In the genomic region with DNA sequence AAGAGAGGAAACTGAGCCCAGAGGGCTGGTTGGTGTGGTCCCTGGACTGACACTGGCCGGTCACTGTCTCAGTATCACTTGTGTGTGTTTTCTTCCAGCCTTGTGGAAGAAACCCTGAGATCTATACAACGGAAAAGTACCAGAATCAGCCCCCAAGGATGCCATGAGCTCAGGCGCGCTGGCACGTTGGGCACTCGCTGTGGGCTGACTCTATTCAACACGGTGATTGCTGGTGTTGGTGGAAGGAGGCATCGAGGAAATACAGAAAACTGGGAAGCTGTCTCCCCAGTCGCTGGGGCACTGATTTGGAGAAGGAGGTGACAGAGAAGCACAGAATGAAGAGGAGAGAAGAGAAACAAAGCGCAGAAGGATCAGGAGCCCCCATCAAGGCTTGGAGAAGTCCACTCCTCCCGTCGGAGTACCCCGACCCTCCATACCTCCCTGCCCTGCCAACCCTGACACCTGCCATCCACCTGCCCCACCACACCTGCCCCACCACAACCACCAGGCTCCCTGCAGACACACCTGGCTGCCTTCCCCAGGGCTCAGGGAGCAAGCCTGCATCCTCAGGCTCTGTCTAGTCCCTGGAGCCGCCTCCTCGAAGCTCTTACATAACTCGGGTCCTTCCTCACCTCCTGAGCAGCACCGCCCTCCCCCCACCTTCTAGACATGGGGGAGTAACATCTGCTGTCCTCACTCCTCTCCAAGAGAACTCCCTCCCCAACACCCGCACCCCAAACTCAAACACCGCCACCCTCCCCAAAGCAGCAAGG, we compare ENCODE assay signal across 23 cellular contexts.
A peak's percentile ranks its signal among the peaks of the same experiment; 100 is the strongest.
DNase-seq lines count a peak whose midpoint lies in the region; ATAC-seq and TF ChIP-seq lines count a peak whose summit lies in the region.
"Had no signal": no experiment of that assay in that cellular context is flagged by ENCODE, and none has a peak within 500 bp of the region (broad histone marks: within the 10 kb centered on the region; RNA-seq: fewer than 3 reads in every experiment).

No MANE protein-coding gene starts in this region.

- H3K27me3 ChIP-seq in sigmoid colon (no peaks in the 10 kb centered on the region), transverse colon (peaks cover 13% of the 10 kb centered on the region), body of pancreas (peaks cover 0 to 12% of the 10 kb centered on the region in 2 donors)

- TF ChIP-seq CTCF in sigmoid colon (IDR thresholded peaks at IDR 0.05): no peak
- no peak for TF ChIP-seq CTCF in transverse colon (IDR thresholded peaks at IDR 0.05)
- TF ChIP-seq CTCF in body of pancreas (IDR thresholded peaks at IDR 0.05): no peak

- WGBS in sigmoid colon, 2 donors: 84 to 86% methylated on average over 19 of the region's 19 CpGs
- WGBS in transverse colon (ENCODE audit: low coverage in 1 of 2), 2 donors: 64 to 74% methylated on average over 6 to 19 of the region's 19 CpGs
- WGBS in body of pancreas, 2 donors: 65 to 66% methylated on average over 19 of the region's 19 CpGs

- TF ChIP-seq EP300 in sigmoid colon (IDR thresholded peaks at IDR 0.05) (no peak), transverse colon (IDR thresholded peaks at IDR 0.05; ENCODE audit: low read depth) (no peak)

- DNase-seq in NCI-H82 (lab: John Stamatoyannopoulos, UW) (peak; percentile 15), NCI-H82 treated with DMSO at 0.1 percent for 48 hours (lab: John Stamatoyannopoulos, UW; ENCODE audit: unreplicated experiment) (no peak), caudate nucleus (lab: John Stamatoyannopoulos, UW) (peak in 38 of 61 donors; percentile 14 to 84 (median 51)), head of caudate nucleus (peak; percentile 41 to 93 (median 76)), sigmoid colon (peak; percentile 52), transverse colon (no peak), hippocampal formation (lab: John Stamatoyannopoulos, UW) (no peak), body of pancreas (no peak)
- DNase-seq: 8988T, COR-L47, DMS 273 treated with DMSO at 0.1 percent for 48 hours, DND-41, H9, Kasumi-1, MG63, NCI-H1048, NCI-H1436, NCI-H1930, NCI-H748 treated with DMSO at 0.1 percent for 48 hours, OCI-M1, RPMI8226, SHP77 treated with DMSO at 0.1 percent for 48 hours had no signal

- H3K4me3 ChIP-seq in sigmoid colon (no peak overlapping the region), transverse colon (no peak overlapping the region), body of pancreas (no peak overlapping the region)
- H3K4me3 ChIP-seq: MG63 had no signal

- H3K4me1 ChIP-seq in sigmoid colon (peaks cover 0 to 16% (median 8%) of the 10 kb centered on the region in 4 donors), transverse colon (no peaks in the 10 kb centered on the region), body of pancreas (no peaks in the 10 kb centered on the region)

- H3K36me3 ChIP-seq in sigmoid colon: peaks cover 0 to 14% (median 0%) of the 10 kb centered on the region in 4 donors
- H3K36me3 ChIP-seq in transverse colon: no peaks in the 10 kb centered on the region
- H3K36me3 ChIP-seq in body of pancreas (replicated peaks in 1 of 2; ENCODE audit: insufficient read depth in 1 of 2, low read depth in 2 of 2): no peaks in the 10 kb centered on the region
- H3K36me3 ChIP-seq: MG63 had no signal

- intact Hi-C loops in head of caudate nucleus (cut with DNase I): no loop called here
- intact Hi-C loops in sigmoid colon (cut with DNase I): no loop called here
- intact Hi-C loops in transverse colon (cut with DNase I; ENCODE audit: low total_unique reads): no loop called here
- intact Hi-C loops in body of pancreas (cut with DNase I): no loop called here

- in situ Hi-C loops in transverse colon (cut with MboI; ENCODE audit: low pct_ligation_motif_present in 1 of 4, low pct_unique_long_range_greater_than_20kb in 1 of 4, low sequenced_read_pairs in 3 of 4): loop anchor here in 1 of 4 donors (10.0 kb wide), 1 partner anchor 60 kb away; no protein-coding TSS in a partner anchor

- H3K27ac ChIP-seq in caudate nucleus (ENCODE audit: low read depth, low read length) (peak overlapping the region; percentile 31), sigmoid colon (peak overlapping the region in 1 of 4 donors; percentile 7), transverse colon (no peak overlapping the region), body of pancreas (no peak overlapping the region)
- H3K27ac ChIP-seq: HL-60 had no signal

- no peak for ATAC-seq in body of pancreas

- H3K9me3 ChIP-seq in sigmoid colon (no peaks in the 10 kb centered on the region), transverse colon (no peaks in the 10 kb centered on the region), body of pancreas (no peaks in the 10 kb centered on the region)
- H3K9me3 ChIP-seq: MG63 had no signal

- TF ChIP-seq POLR2A in sigmoid colon (IDR thresholded peaks at IDR 0.05) (no peak), transverse colon (IDR thresholded peaks at IDR 0.05) (no peak), body of pancreas (IDR thresholded peaks at IDR 0.05) (no peak)

Comparison
In these comparisons a context has a peak if more than half of its experiments do, and no peak if none do; other contexts are left out.
1. DNase-seq: peak in NCI-H82 (single experiment), caudate nucleus (38 of 61), head of caudate nucleus (42 of 42) and sigmoid colon (single experiment); none in NCI-H82 treated with DMSO at 0.1 percent for 48 hours (single experiment), transverse colon (single experiment), hippocampal formation (0 of 2) and body of pancreas (0 of 4).